ENCODE assay signal across 19 cellular contexts in the genomic region with DNA sequence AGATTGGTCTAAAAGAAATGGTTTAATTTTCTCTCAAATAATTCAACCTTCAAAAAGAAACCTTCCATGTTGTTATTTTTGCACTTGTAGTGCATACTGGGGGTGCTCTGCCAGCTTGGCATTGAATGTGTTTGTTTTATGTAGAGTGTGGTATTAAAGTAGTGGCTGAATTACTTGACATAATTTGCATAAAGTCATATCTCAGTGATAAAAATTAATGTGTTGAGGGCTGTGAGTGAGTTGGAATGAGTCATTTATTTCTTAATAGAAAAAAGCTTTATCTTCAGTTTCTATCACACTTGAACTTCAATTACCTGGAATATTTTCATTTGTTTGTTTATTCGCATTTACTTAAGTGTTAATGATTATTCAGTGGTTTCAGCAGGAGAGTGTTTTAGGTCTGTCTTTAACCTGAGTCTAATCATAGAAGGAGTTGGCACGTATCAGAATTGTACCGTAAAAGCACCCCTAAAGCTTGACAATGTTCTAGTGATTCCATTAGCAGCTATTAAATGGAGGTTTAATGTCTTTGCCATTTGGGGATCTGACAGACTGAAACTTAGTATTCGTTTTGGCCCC.
DNase-seq lines count a peak whose midpoint lies in the region; ATAC-seq and TF ChIP-seq lines count a peak whose summit lies in the region.
"Had no signal": no experiment of that assay in that cellular context is flagged by ENCODE, and none has a peak within 500 bp of the region (broad histone marks: within the 10 kb centered on the region; RNA-seq: fewer than 3 reads in every experiment).

No MANE protein-coding gene starts in this region.

- no peak for TF ChIP-seq CTCF in left lung (IDR thresholded peaks at IDR 0.05)
- no peak for TF ChIP-seq CTCF in stomach (IDR thresholded peaks at IDR 0.05)

- H3K4me3 ChIP-seq in left lung, result no peak overlapping the region
- no peak overlapping the region for H3K4me3 ChIP-seq in stomach

- H3K9me3 ChIP-seq in left lung, result no peaks in the 10 kb centered on the region
- no peaks in the 10 kb centered on the region for H3K9me3 ChIP-seq in stomach
- H3K9me3 ChIP-seq: BE2C had no signal

- peak; percentile 29 for DNase-seq in DMS53 (lab: John Stamatoyannopoulos, UW)
- no peak for DNase-seq in DMS53 treated with DMSO at 0.1 percent for 48 hours (lab: John Stamatoyannopoulos, UW; ENCODE audit: unreplicated experiment)
- DNase-seq in NCI-H526 treated with DMSO at 0.1 percent for 48 hours (lab: John Stamatoyannopoulos, UW), result peak; percentile 47
- DNase-seq in left lung, result no peak
- DNase-seq in stomach, result no peak
- no peak for DNase-seq in dermis blood vessel endothelial cell
- DNase-seq: 8988T; BE2C; CD4-positive, CD25-positive, alpha-beta regulatory T cell; COR-L47; GF-D8; GOT3; NCI-H1417 treated with DMSO at 0.1 percent for 48 hours; NCI-H187 treated with DMSO at 0.1 percent for 48 hours; NCI-H226 had no signal

- no peak for TF ChIP-seq POLR2A in stomach (IDR thresholded peaks at IDR 0.05)

- H3K27ac ChIP-seq in left lung (no peak overlapping the region), stomach (peak overlapping the region in 4 of 5 donors; percentile 22 to 61 (median 52))

- H3K27me3 ChIP-seq in left lung (no peaks in the 10 kb centered on the region), stomach (no peaks in the 10 kb centered on the region)
- H3K27me3 ChIP-seq: BE2C had no signal

- H3K4me1 ChIP-seq in left lung, result no peaks in the 10 kb centered on the region
- peaks cover 0 to 25% (median 14%) of the 10 kb centered on the region in 4 donors for H3K4me1 ChIP-seq in stomach
- H3K4me1 ChIP-seq: BE2C had no signal

- ATAC-seq in left lung (peak; percentile 84), HG03457 (IDR thresholded peaks at IDR 0.05; ENCODE audit: unreplicated experiment) (no peak), HG02623 (IDR thresholded peaks at IDR 0.05; ENCODE audit: unreplicated experiment) (no peak)
- ATAC-seq: HCT116, Right ventricle myocardium inferior had no signal

- 24 to 69% (median 41%) methylated on average over 4 of the region's 4 CpGs for WGBS in stomach, 5 donors

- intact Hi-C loops in left lung (cut with DNase I) (no loop called here), stomach (cut with DNase I; ENCODE audit: low total_unique reads) (no loop called here)

- H3K36me3 ChIP-seq in left lung (no peaks in the 10 kb centered on the region), stomach (no peaks in the 10 kb centered on the region)
- H3K36me3 ChIP-seq: BE2C had no signal

- no peak for TF ChIP-seq EP300 in stomach (IDR thresholded peaks at IDR 0.05)

Comparison
In these comparisons a context has a peak if more than half of its experiments do, and no peak if none do; other contexts are left out.
1. DNase-seq: peak in DMS53 (single experiment) and NCI-H526 treated with DMSO at 0.1 percent for 48 hours (single experiment); none in DMS53 treated with DMSO at 0.1 percent for 48 hours (single experiment), left lung (0 of 2), stomach (single experiment) and dermis blood vessel endothelial cell (single experiment).
2. H3K27ac ChIP-seq: peak in stomach (4 of 5); none in left lung (0 of 2).